ENCODE assay signal across 1 cellular context in the genomic region with DNA sequence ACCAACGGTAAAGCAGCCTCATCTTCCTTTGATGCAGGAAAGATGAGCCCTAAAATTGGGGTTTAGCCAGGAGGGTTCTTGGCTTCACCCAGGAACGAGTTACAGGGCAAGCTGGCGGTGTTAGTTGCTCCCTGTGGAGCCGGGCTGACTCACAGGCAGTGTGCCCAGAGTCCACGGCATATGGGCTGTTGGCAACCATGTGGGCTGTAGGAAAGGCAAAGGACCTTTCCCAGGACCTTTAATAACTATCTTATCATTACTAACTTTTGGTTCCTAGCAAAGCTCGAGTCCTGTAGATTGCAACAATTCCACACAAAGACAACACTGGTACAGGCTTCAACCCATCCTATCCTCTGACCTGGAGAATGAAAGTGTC.
A peak's percentile ranks its signal among the peaks of the same experiment; 100 is the strongest.
TF ChIP-seq lines count a peak whose summit lies in the region.

No MANE protein-coding gene starts in this region.

TF ChIP-seq in HCT116, 20 proteins besides CTCF, POLR2A, EP300 and RAD21:
- TF ChIP-seq EZH2phosphoT487 (IDR thresholded peaks at IDR 0.05; ENCODE audit: borderline replicate concordance), result no peak
- TF ChIP-seq SRF (IDR thresholded peaks at IDR 0.05; ENCODE audit: low read depth), result no peak
- TF ChIP-seq, protein P1, sequence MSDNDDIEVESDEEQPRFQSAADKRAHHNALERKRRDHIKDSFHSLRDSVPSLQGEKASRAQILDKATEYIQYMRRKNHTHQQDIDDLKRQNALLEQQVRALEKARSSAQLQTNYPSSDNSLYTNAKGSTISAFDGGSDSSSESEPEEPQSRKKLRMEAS (IDR thresholded peaks at IDR 0.05), result peak; percentile 32; the same call in 1 of the 2 replicates
- TF ChIP-seq SIN3A (IDR thresholded peaks at IDR 0.05; ENCODE audit: low read depth), result no peak
- no peak for TF ChIP-seq ZFX (IDR thresholded peaks at IDR 0.05)
- TF ChIP-seq FOSL1 (IDR thresholded peaks at IDR 0.05; ENCODE audit: low read depth), result no peak
- no peak for TF ChIP-seq EZH2 (IDR thresholded peaks at IDR 0.05)
- no peak for TF ChIP-seq POLR2AphosphoS5 (IDR thresholded peaks at IDR 0.05; ENCODE audit: low read depth, low read length)
TF ChIP-seq in HCT116: peak in this region for 1.
